In the genomic region with DNA sequence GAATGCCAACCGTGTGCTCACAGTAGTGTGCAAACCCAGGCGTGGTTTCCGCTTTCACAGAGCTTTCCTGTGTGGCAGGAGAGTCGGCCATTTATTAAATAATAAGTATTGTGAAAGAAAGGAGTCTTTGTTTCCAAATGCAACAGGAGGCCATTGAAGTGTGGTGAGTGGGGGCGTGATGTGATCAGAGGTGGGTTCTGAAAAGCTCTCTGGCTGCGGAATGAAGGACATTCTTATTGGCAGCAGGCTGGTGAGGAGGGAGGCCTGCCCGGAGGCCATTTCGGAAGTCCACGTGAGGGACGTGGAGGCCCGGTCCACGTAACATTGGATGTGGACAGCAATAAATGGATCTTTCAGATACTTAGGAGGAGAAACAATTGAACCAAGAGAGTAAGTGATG, we compare ENCODE assay signal across 18 cellular contexts. TPM values are rescaled to one million over a fixed set of nuclear protein-coding genes. Genes with fewer than 3 reads are reported as not detected.
A peak's percentile ranks its signal among the peaks of the same experiment; 100 is the strongest.
DNase-seq lines count a peak whose midpoint lies in the region; ATAC-seq and TF ChIP-seq lines count a peak whose summit lies in the region.
"Had no signal": no experiment of that assay in that cellular context is flagged by ENCODE, and none has a peak within 500 bp of the region (broad histone marks: within the 10 kb centered on the region; RNA-seq: fewer than 3 reads in every experiment).

No MANE protein-coding gene starts in this region.

- intact Hi-C loops in Right ventricle myocardium inferior (cut with DNase I) = no loop called here

- no peaks in the 10 kb centered on the region for H3K4me1 ChIP-seq in endodermal cell (ENCODE audit: control insufficient read depth, insufficient read depth, low read length)

- no peak for ATAC-seq in Right ventricle myocardium inferior
- no peak for ATAC-seq in HG03045 (IDR thresholded peaks at IDR 0.05; ENCODE audit: unreplicated experiment)

- DNase-seq in COR-L47 (lab: John Stamatoyannopoulos, UW) (peak; percentile 28), SK-MEL-5 (ENCODE audit: low read depth, low spot score) (peak; percentile 99), endodermal cell (no peak), pons (ENCODE audit: low spot score) (peak; percentile 76), Right ventricle myocardium inferior (ENCODE audit: missing footprints) (no peak), Kasumi-1 (lab: John Stamatoyannopoulos, UW) (no peak)
- DNase-seq in stimulated activated CD8-positive, alpha-beta memory T cell treated with anti-CD3 and anti-CD28 coated beads, Interleukin-4, amount 100 ng/mL, for 48 hours = no peak
- DNase-seq: AML-193; CD4-positive, alpha-beta memory T cell; GF-D8; HFFc6; KBM-7; NCI-H1092 treated with DMSO at 0.1 percent for 48 hours; NCI-H1930; NCI-H524; NK-92 treated with Interleukin-12 subunit alpha and Interleukin-12 subunit beta, amount 100 ng/mL, for 24 hours had no signal

- H3K4me1 Mint-ChIP-seq in endodermal cell = peaks cover 4% of the 10 kb centered on the region
- H3K4me1 Mint-ChIP-seq: CD4-positive, alpha-beta memory T cell had no signal

- no peaks in the 10 kb centered on the region for H3K9me3 ChIP-seq in endodermal cell (ENCODE audit: control insufficient read depth, low read length)

- no peak overlapping the region for H3K4me3 Mint-ChIP-seq in endodermal cell
- H3K4me3 Mint-ChIP-seq: CD4-positive, alpha-beta memory T cell; HFFc6 had no signal

- H3K36me3 ChIP-seq in endodermal cell (ENCODE audit: control insufficient read depth, insufficient read depth, low read length) = no peaks in the 10 kb centered on the region

- TF ChIP-seq CTCF in endodermal cell (conservative IDR thresholded peaks at IDR 0.05) = no peak

- H3K27ac Mint-ChIP-seq in endodermal cell = no peak overlapping the region
- H3K27ac Mint-ChIP-seq: CD4-positive, alpha-beta memory T cell; HFFc6 had no signal

- H3K27me3 ChIP-seq in endodermal cell (ENCODE audit: control insufficient read depth, insufficient read depth, low read length, poor library complexity, severe bottlenecking) = no peaks in the 10 kb centered on the region

- H3K9ac ChIP-seq in endodermal cell (ENCODE audit: extremely low read depth, low read length, poor library complexity, severe bottlenecking) = no peak overlapping the region

- H3K27ac ChIP-seq in endodermal cell (ENCODE audit: low read depth, low read length) = peak overlapping the region; percentile 61
- H3K27ac ChIP-seq: RWPE1 had no signal

- peaks cover 2% of the 10 kb centered on the region for H3K27me3 Mint-ChIP-seq in endodermal cell (ENCODE audit: insufficient read depth)

- 94 to 98% methylated on average over 7 to 12 of the region's 12 CpGs for WGBS in endodermal cell (ENCODE audit: insufficient coverage in 1 of 2, insufficient read length in 1 of 2), 2 experiments

- H3K36me3 Mint-ChIP-seq in endodermal cell (ENCODE audit: low read depth) = no peaks in the 10 kb centered on the region
- H3K36me3 Mint-ChIP-seq: CD4-positive, alpha-beta memory T cell had no signal

- in situ Hi-C loops in SK-MEL-5 (cut with HindIII; ENCODE audit: low pct_unique_long_range_greater_than_20kb, low sequenced_read_pairs) = no loop called here

- H3K9me3 Mint-ChIP-seq in endodermal cell = no peaks in the 10 kb centered on the region
- H3K9me3 Mint-ChIP-seq: HFFc6 had no signal

- H3K4me3 ChIP-seq in endodermal cell (ENCODE audit: low read length) = no peak overlapping the region

RNA-seq across cellular contexts. Expression of a gene that starts 11.1 kb away (rescaled TPM):
- total RNA-seq in SK-MEL-5 (2014; rRNA removed; shearing (Covaris generic)) = 33.6 and 39.4 TPM in 2 replicates
- polyA plus RNA-seq in SK-MEL-5 (2015; cell fraction: cytosol; rRNA removed) = 46.4 and 60.5 TPM in 2 replicates
- 41.2 and 47.9 TPM in 2 replicates for polyA plus RNA-seq in SK-MEL-5 (2015; cell fraction: nucleus; rRNA removed)
- total RNA-seq in endodermal cell = 10 to 100 TPM in 1 of 2 donors, 1 to 10 TPM in 1; 8.0 to 15.9 TPM
- 24.3 TPM for polyA plus RNA-seq in endodermal cell (2013, experiment 1 of 2)
- polyA plus RNA-seq in endodermal cell (2013, experiment 2 of 2) = 24.4 TPM
- 4.9 TPM for total RNA-seq in Right ventricle myocardium inferior
- total RNA-seq: CD4-positive, alpha-beta memory T cell had no signal
- polyA plus RNA-seq: CD4-positive, alpha-beta memory T cell had no signal

Comparison
In these comparisons a context has a peak if more than half of its experiments do, and no peak if none do; other contexts are left out.
1. DNase-seq: peak in COR-L47 (single experiment), SK-MEL-5 (single experiment) and pons (single experiment); none in endodermal cell (single experiment), Right ventricle myocardium inferior (single experiment), Kasumi-1 (0 of 2) and stimulated activated CD8-positive, alpha-beta memory T cell treated with anti-CD3 and anti-CD28 coated beads, Interleukin-4, amount 100 ng/mL, for 48 hours (single experiment).